Comparison of ENCODE assay signal across 9 cellular contexts in genomic region chr20:45052698-45053440, GRCh38. TPM values are rescaled to one million over a fixed set of nuclear protein-coding genes. Genes with fewer than 3 reads are reported as not detected.
DNase-seq lines count a peak whose midpoint lies in the region; ATAC-seq and TF ChIP-seq lines count a peak whose summit lies in the region.
"Had no signal": no experiment of that assay in that cellular context is flagged by ENCODE, and none has a peak within 500 bp of the region (broad histone marks: within the 10 kb centered on the region; RNA-seq: fewer than 3 reads in every experiment).

No MANE protein-coding gene starts in this region.

- no peak overlapping the region for H2AFZ ChIP-seq in mesenchymal stem cell (ENCODE audit: low read depth, low read length)

- ATAC-seq in GM18498 (IDR thresholded peaks at IDR 0.05; ENCODE audit: unreplicated experiment) (peak; percentile 62), HG03432 (IDR thresholded peaks at IDR 0.05; ENCODE audit: unreplicated experiment) (peak; percentile 54), GM19328 (IDR thresholded peaks at IDR 0.05; ENCODE audit: unreplicated experiment) (no peak)
- peak; percentile 67 to 69 for ATAC-seq in activated naive CD4-positive, alpha-beta T cell treated with anti-CD3 and anti-CD28 coated beads, Interleukin-2, amount 50 U/mL, for 72 hours

- intact Hi-C loops in prostate gland (cut with DNase I), result no loop called here

- H2BK12ac ChIP-seq in mesenchymal stem cell (ENCODE audit: low read length in 2 of 2), result no peak overlapping the region

- no peak overlapping the region for H3K23ac ChIP-seq in mesenchymal stem cell (ENCODE audit: low read length in 2 of 2)

- H3K9me3 ChIP-seq in mesenchymal stem cell (ENCODE audit: control insufficient read depth, low read length), result no peaks in the 10 kb centered on the region
- H3K9me3 ChIP-seq in prostate gland, result no peaks in the 10 kb centered on the region

- H3K14ac ChIP-seq in mesenchymal stem cell (ENCODE audit: low read length in 2 of 2), result no peak overlapping the region

- H4K8ac ChIP-seq in mesenchymal stem cell (ENCODE audit: low read length), result no peak overlapping the region

- H2BK5ac ChIP-seq in mesenchymal stem cell (ENCODE audit: low read depth, low read length, poor library complexity, severe bottlenecking), result no peak overlapping the region

- H2BK120ac ChIP-seq in mesenchymal stem cell (ENCODE audit: low read depth, low read length), result no peak overlapping the region

- no peak for TF ChIP-seq CTCF in prostate gland (IDR thresholded peaks at IDR 0.05)

- no peak for DNase-seq in activated naive CD4-positive, alpha-beta T cell treated with anti-CD3 and anti-CD28 coated beads, Interleukin-2, amount 50 U/mL, for 72 hours (ENCODE audit: low spot score in 2 of 2)
- peak; percentile 68 for DNase-seq in mesenchymal stem cell
- no peak for DNase-seq in NCI-H524 (lab: John Stamatoyannopoulos, UW)
- no peak for DNase-seq in prostate gland (ENCODE audit: low spot score)
- DNase-seq in NCI-H774 (lab: John Stamatoyannopoulos, UW), result no peak

- no peak overlapping the region for H2BK15ac ChIP-seq in mesenchymal stem cell (ENCODE audit: low read depth, poor library complexity, severe bottlenecking)

- no peak overlapping the region for H4K91ac ChIP-seq in mesenchymal stem cell (ENCODE audit: low read length)

- no peak overlapping the region for H3K4ac ChIP-seq in mesenchymal stem cell (ENCODE audit: low read depth in 1 of 2, low read length in 2 of 2)

- H3K18ac ChIP-seq in mesenchymal stem cell (ENCODE audit: low read depth in 1 of 2, low read length in 2 of 2), result no peak overlapping the region

- H3K4me1 ChIP-seq in mesenchymal stem cell (ENCODE audit: control insufficient read depth, insufficient read depth, low read depth, low read length) (peaks cover 2% of the 10 kb centered on the region), prostate gland (replicated peaks) (no peaks in the 10 kb centered on the region)

- 62% methylated on average over 6 of the region's 8 CpGs for WGBS in mesenchymal stem cell
- 76% methylated on average over 8 of the region's 8 CpGs for WGBS in prostate gland

- H3K79me1 ChIP-seq in mesenchymal stem cell (replicated peaks; ENCODE audit: low read length, poor library complexity, severe bottlenecking), result peaks cover 20% of the 10 kb centered on the region

- H2AK5ac ChIP-seq in mesenchymal stem cell (ENCODE audit: low read length, severe bottlenecking), result no peak overlapping the region

- peaks cover 5 to 13% of the 10 kb centered on the region in 2 experiments for H3K36me3 ChIP-seq in mesenchymal stem cell (ENCODE audit: control insufficient read depth in 1 of 2, insufficient read depth in 2 of 2, low read depth in 1 of 2, low read length in 2 of 2)
- H3K36me3 ChIP-seq in prostate gland, result no peaks in the 10 kb centered on the region

- H3K27ac Mint-ChIP-seq in activated naive CD4-positive, alpha-beta T cell treated with anti-CD3 and anti-CD28 coated beads, Interleukin-2, amount 50 U/mL, for 72 hours, result peak overlapping the region; percentile 78 to 94

- no peak overlapping the region for H3K4me2 ChIP-seq in mesenchymal stem cell (ENCODE audit: low read length, poor library complexity, severe bottlenecking)

- TF ChIP-seq POLR2A in prostate gland (IDR thresholded peaks at IDR 0.05), result no peak

- H3K36me3 Mint-ChIP-seq in activated naive CD4-positive, alpha-beta T cell treated with anti-CD3 and anti-CD28 coated beads, Interleukin-2, amount 50 U/mL, for 72 hours, result peaks cover 7 to 10% of the 10 kb centered on the region in 2 donors

- no peaks in the 10 kb centered on the region for H3K9me3 Mint-ChIP-seq in activated naive CD4-positive, alpha-beta T cell treated with anti-CD3 and anti-CD28 coated beads, Interleukin-2, amount 50 U/mL, for 72 hours

- H3K4me3 ChIP-seq in mesenchymal stem cell (ENCODE audit: insufficient read depth in 1 of 2, low read depth in 1 of 2, low read length in 2 of 2) (no peak overlapping the region), prostate gland (no peak overlapping the region)
- H3K4me3 ChIP-seq: lung had no signal

- H3K9ac ChIP-seq in mesenchymal stem cell (ENCODE audit: low read length), result peak overlapping the region; percentile 3

- H3K27ac ChIP-seq in mesenchymal stem cell (ENCODE audit: low read length, poor library complexity, severe bottlenecking) (peak overlapping the region; percentile 45), prostate gland (no peak overlapping the region)

- H3K27me3 ChIP-seq in mesenchymal stem cell (ENCODE audit: control insufficient read depth in 1 of 2, insufficient read depth in 1 of 2, low read length in 2 of 2), result no peaks in the 10 kb centered on the region
- no peaks in the 10 kb centered on the region for H3K27me3 ChIP-seq in prostate gland (replicated peaks; ENCODE audit: insufficient read depth)

RNA-seq across cellular contexts. Expression of gene KCNS1, which starts 48.1 kb away (rescaled TPM):
- total RNA-seq in activated naive CD4-positive, alpha-beta T cell treated with anti-CD3 and anti-CD28 coated beads, Interleukin-2, amount 50 U/mL, for 72 hours, result under 1 TPM in 1 of 2 donors, not detected in 1; 0.70 TPM
- polyA plus RNA-seq in mesenchymal stem cell (2013, experiment 1 of 2), result 0.03 TPM
- polyA plus RNA-seq in mesenchymal stem cell (2013, experiment 2 of 2), result 0.01 TPM
- 1 to 10 TPM in 1 of 2 donors, under 1 TPM in 1; 0.09 to 4.7 TPM for total RNA-seq in prostate gland
